9 cellular contexts compared by ENCODE assay signal in genomic region chr22:45997077-45997774, GRCh38. TPM values are rescaled to one million over a fixed set of nuclear protein-coding genes. Genes with fewer than 3 reads are reported as not detected.
DNase-seq lines count a peak whose midpoint lies in the region; TF ChIP-seq lines count a peak whose summit lies in the region.
"Had no signal": no experiment of that assay in that cellular context is flagged by ENCODE, and none has a peak within 500 bp of the region (broad histone marks: within the 10 kb centered on the region; RNA-seq: fewer than 3 reads in every experiment).

No MANE protein-coding gene starts in this region.

- TF ChIP-seq EP300 in sigmoid colon (IDR thresholded peaks at IDR 0.05): peak in 2 of 4 donors; percentile 77 to 84

- H3K4me1 ChIP-seq in sigmoid colon: peaks cover 0 to 60% (median 54%) of the 10 kb centered on the region in 4 donors

- no peaks in the 10 kb centered on the region for H3K9me3 ChIP-seq in sigmoid colon
- H3K9me3 ChIP-seq: neutrophil had no signal

- 13 to 16% methylated on average over 16 of the region's 16 CpGs for WGBS in sigmoid colon, 2 donors

- peak; percentile 99 for DNase-seq in EH (ENCODE audit: low read depth)
- peak; percentile 93 for DNase-seq in NCI-H2196 (lab: John Stamatoyannopoulos, UW; ENCODE audit: unreplicated experiment)
- peak; percentile 94 for DNase-seq in astrocyte of the hippocampus (ENCODE audit: low read depth, low spot score)
- DNase-seq in hypothalamus (lab: John Stamatoyannopoulos, UW): peak in 45 of 51 donors; percentile 30 to 91 (median 80)
- peak; percentile 96 for DNase-seq in sigmoid colon
- DNase-seq in NCI-H1048 (lab: John Stamatoyannopoulos, UW): no peak
- DNase-seq in SIG-M5 (lab: John Stamatoyannopoulos, UW): no peak
- DNase-seq in activated gamma-delta T cell treated with Interleukin-2 at 50 U/mL for 16 hours: no peak

- peak overlapping the region; percentile 72 to 85 (median 83) for H3K27ac ChIP-seq in sigmoid colon
- H3K27ac ChIP-seq: neutrophil had no signal

- no peak for TF ChIP-seq POLR2A in sigmoid colon (IDR thresholded peaks at IDR 0.05)

- no peak for TF ChIP-seq CTCF in sigmoid colon (IDR thresholded peaks at IDR 0.05)

- H3K36me3 ChIP-seq in sigmoid colon: no peaks in the 10 kb centered on the region
- H3K36me3 ChIP-seq: neutrophil had no signal

- intact Hi-C loops in sigmoid colon (cut with DNase I): loop anchor here (5.0 to 10.0 kb wide), 3 partner anchors 300 to 768 kb away; partner anchors contain the start of genes CELSR1, GTSE1 and TBC1D22A

- H3K27me3 ChIP-seq in sigmoid colon: no peaks in the 10 kb centered on the region

- H3K4me3 ChIP-seq in sigmoid colon: no peak overlapping the region

RNA-seq across cellular contexts. Expression of gene WNT7B, which starts 20.3 kb away (rescaled TPM):
- total RNA-seq in sigmoid colon: not detected
- polyA plus RNA-seq in sigmoid colon: not detected

Comparison
In these comparisons a context has a peak if more than half of its experiments do, and no peak if none do; other contexts are left out.
1. DNase-seq: peak in EH (single experiment), NCI-H2196 (single experiment), astrocyte of the hippocampus (single experiment), hypothalamus (45 of 51) and sigmoid colon (single experiment); none in NCI-H1048 (single experiment), SIG-M5 (single experiment) and activated gamma-delta T cell treated with Interleukin-2 at 50 U/mL for 16 hours (single experiment).